ENCODE assay signal across 1 cellular context in the genomic region with DNA sequence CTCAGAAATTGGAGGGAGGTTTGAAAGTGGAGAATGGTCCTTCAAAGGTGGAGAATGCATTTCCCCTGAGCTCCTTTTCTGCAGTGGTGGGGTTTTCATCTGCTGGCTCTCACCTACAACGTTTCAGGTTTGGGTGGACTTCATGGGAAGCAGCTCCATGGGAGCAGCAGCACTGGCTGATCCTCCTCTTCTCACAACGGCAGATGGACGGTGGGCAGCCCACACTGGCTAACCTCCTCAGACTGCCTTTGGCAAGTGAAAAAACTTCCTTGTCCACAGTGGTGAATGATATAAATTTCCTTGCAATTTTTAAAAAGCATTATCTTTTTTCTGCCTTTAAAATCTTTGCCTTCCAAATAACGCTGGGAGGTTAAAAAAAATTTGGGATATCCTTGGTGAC.
TF ChIP-seq lines count a peak whose summit lies in the region.

No MANE protein-coding gene starts in this region.

TF ChIP-seq in WTC11, 78 proteins besides CTCF, POLR2A, EP300 and RAD21 (continued from another document):
- TF ChIP-seq, protein P1, sequence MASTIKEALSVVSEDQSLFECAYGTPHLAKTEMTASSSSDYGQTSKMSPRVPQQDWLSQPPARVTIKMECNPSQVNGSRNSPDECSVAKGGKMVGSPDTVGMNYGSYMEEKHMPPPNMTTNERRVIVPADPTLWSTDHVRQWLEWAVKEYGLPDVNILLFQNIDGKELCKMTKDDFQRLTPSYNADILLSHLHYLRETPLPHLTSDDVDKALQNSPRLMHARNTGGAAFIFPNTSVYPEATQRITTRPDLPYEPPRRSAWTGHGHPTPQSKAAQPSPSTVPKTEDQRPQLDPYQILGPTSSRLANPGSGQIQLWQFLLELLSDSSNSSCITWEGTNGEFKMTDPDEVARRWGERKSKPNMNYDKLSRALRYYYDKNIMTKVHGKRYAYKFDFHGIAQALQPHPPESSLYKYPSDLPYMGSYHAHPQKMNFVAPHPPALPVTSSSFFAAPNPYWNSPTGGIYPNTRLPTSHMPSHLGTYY (CRISPR knock-in tag; IDR thresholded peaks at IDR 0.05) = no peak
- TF ChIP-seq, protein P2, sequence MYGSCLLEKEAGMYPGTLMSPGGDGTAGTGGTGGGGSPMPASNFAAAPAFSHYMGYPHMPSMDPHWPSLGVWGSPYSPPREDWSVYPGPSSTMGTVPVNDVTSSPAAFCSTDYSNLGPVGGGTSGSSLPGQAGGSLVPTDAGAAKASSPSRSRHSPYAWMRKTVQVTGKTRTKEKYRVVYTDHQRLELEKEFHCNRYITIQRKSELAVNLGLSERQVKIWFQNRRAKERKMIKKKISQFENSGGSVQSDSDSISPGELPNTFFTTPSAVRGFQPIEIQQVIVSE (CRISPR knock-in tag; IDR thresholded peaks at IDR 0.05; ENCODE audit: borderline replicate concordance) = no peak
- TF ChIP-seq ZNF416 (CRISPR knock-in tag; IDR thresholded peaks at IDR 0.05) (no peak), IRF2 (CRISPR knock-in tag; IDR thresholded peaks at IDR 0.05; ENCODE audit: borderline replicate concordance, low read depth) (no peak), ZBTB21 (CRISPR knock-in tag; IDR thresholded peaks at IDR 0.05; ENCODE audit: borderline replicate concordance) (no peak), TEAD4 (CRISPR knock-in tag; IDR thresholded peaks at IDR 0.05) (no peak), GABPB1 (CRISPR knock-in tag; IDR thresholded peaks at IDR 0.05) (no peak)
- TF ChIP-seq, protein P3, sequence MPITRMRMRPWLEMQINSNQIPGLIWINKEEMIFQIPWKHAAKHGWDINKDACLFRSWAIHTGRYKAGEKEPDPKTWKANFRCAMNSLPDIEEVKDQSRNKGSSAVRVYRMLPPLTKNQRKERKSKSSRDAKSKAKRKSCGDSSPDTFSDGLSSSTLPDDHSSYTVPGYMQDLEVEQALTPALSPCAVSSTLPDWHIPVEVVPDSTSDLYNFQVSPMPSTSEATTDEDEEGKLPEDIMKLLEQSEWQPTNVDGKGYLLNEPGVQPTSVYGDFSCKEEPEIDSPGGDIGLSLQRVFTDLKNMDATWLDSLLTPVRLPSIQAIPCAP (CRISPR knock-in tag; IDR thresholded peaks at IDR 0.05) = no peak
